ENCODE assay signal across 32 cellular contexts in genomic region chr12:114885501-114885900, GRCh38.
"Had no signal": no experiment of that assay in that cellular context is flagged by ENCODE, and none has a peak within 500 bp of the region (broad histone marks: within the 10 kb centered on the region; RNA-seq: fewer than 3 reads in every experiment).

No MANE protein-coding gene starts in this region.

- H3K9me3 ChIP-seq: esophagus muscularis mucosa, gastrocnemius medialis had no signal

- H3K36me3 Mint-ChIP-seq: activated naive CD8-positive, alpha-beta T cell had no signal

- H3K27me3 Mint-ChIP-seq: activated B cell treated with CpG ODN at 0.5 μM for 24 hours; activated T-helper 17 cell treated with anti-CD3 and anti-CD28 coated beads, Interleukin-2, amount 50 U/mL, for 72 hours; central memory CD8-positive, alpha-beta T cell; T-helper 17 cell had no signal

- H3K4me3 ChIP-seq: coronary artery, dorsolateral prefrontal cortex, esophagus muscularis mucosa, gastrocnemius medialis had no signal

- ATAC-seq: activated CD4-positive, CD25-positive, alpha-beta regulatory T cell treated with anti-CD3 and anti-CD28 coated beads, Interleukin-2, amount 50 U/mL, for 24 hours; activated CD8-positive, alpha-beta T cell treated with anti-CD3 and anti-CD28 coated beads for 36 hours; activated T-cell treated with anti-CD3 and anti-CD28 coated beads, Interleukin-2, amount 50 U/mL, for 4 hours; activated T-helper 17 cell treated with anti-CD3 and anti-CD28 coated beads, Interleukin-2, amount 50 U/mL, for 72 hours; foreskin keratinocyte; gastrocnemius medialis; T-helper 17 cell had no signal

- H3K27ac ChIP-seq: brain microvascular endothelial cell, coronary artery, dorsolateral prefrontal cortex, esophagus muscularis mucosa, foreskin keratinocyte, gastrocnemius medialis, WERI-Rb-1 had no signal

- H3K27me3 ChIP-seq: brain microvascular endothelial cell, foreskin keratinocyte had no signal

- H3K36me3 ChIP-seq: brain microvascular endothelial cell, esophagus muscularis mucosa, gastrocnemius medialis, WERI-Rb-1 had no signal

- H3K27ac Mint-ChIP-seq: activated B cell treated with CpG ODN at 0.5 μM for 24 hours; activated CD8-positive, alpha-beta T cell treated with anti-CD3 and anti-CD28 coated beads for 36 hours; activated naive CD8-positive, alpha-beta T cell; activated T-helper 17 cell treated with anti-CD3 and anti-CD28 coated beads, Interleukin-2, amount 50 U/mL, for 72 hours; dendritic cell treated with granulocyte-macrophage colony-stimulating factor and Interleukin-4, amounts not matched to agents 40 ng/mL and 50 ng/mL, for 4 days; endodermal cell; T-helper 17 cell; T-helper 2 cell treated with Interferon-gamma antibody and Interleukin-4, amounts not matched to agents 5 μg/mL and 100 μg/mL, for 36 hours had no signal

- H3K4me3 Mint-ChIP-seq: activated B cell treated with CpG ODN at 0.5 μM for 24 hours; activated CD8-positive, alpha-beta T cell treated with anti-CD3 and anti-CD28 coated beads for 36 hours; activated naive CD8-positive, alpha-beta T cell; activated T-cell treated with anti-CD3 and anti-CD28 coated beads, Interleukin-2, amount 50 U/mL, for 4 hours; activated T-helper 17 cell treated with anti-CD3 and anti-CD28 coated beads, Interleukin-2, amount 50 U/mL, for 72 hours; central memory CD8-positive, alpha-beta T cell; dendritic cell treated with granulocyte-macrophage colony-stimulating factor and Interleukin-4, amounts not matched to agents 40 ng/mL and 50 ng/mL, for 4 days; endodermal cell; T-helper 17 cell; T-helper 2 cell treated with Interferon-gamma antibody and Interleukin-4, amounts not matched to agents 5 μg/mL and 100 μg/mL, for 36 hours had no signal

- H3K4me1 ChIP-seq: esophagus muscularis mucosa, foreskin keratinocyte, gastrocnemius medialis had no signal

- H3K9me3 Mint-ChIP-seq: activated B cell treated with CpG ODN at 0.5 μM for 24 hours; activated CD8-positive, alpha-beta T cell treated with anti-CD3 and anti-CD28 coated beads for 36 hours; dendritic cell treated with granulocyte-macrophage colony-stimulating factor and Interleukin-4, amounts not matched to agents 40 ng/mL and 50 ng/mL, for 4 days; endodermal cell had no signal

- DNase-seq: activated B cell treated with CpG ODN at 0.5 μM for 24 hours; activated CD4-positive, alpha-beta T cell treated with anti-CD3 and anti-CD28 coated beads for 48 hours; activated CD4-positive, alpha-beta T cell treated with anti-CD3 and anti-CD28 coated beads, Interleukin-2, amount 50 U/mL, for 1 hour; activated CD4-positive, alpha-beta T cell treated with anti-CD3 and anti-CD28 coated beads, Interleukin-2, amount 50 U/mL, for 48 hours; activated CD8-positive, alpha-beta memory T cell treated with anti-CD3 and anti-CD28 coated beads for 24 hours; activated CD8-positive, alpha-beta T cell treated with anti-CD3 and anti-CD28 coated beads for 36 hours; activated effector memory CD4-positive, alpha-beta T cell treated with Interleukin-2 at 50 U/mL for 16 hours; activated gamma-delta T cell treated with Interleukin-2 at 50 U/mL for 16 hours; activated naive CD4-positive, alpha-beta T cell treated with anti-CD3 and anti-CD28 coated beads, Interleukin-2, amount 50 U/mL, for 16 hours; activated naive CD4-positive, alpha-beta T cell treated with Interleukin-2 at 50 U/mL for 16 hours; activated T-cell treated with anti-CD3 and anti-CD28 coated beads, Interleukin-2, amount 50 U/mL, for 4 hours; amniotic stem cell; anterior cingulate cortex; brain microvascular endothelial cell; dorsolateral prefrontal cortex; effector memory CD4-positive, alpha-beta T cell; endodermal cell; erythroblast; foreskin keratinocyte; gastrocnemius medialis; T-helper 1 cell; T-helper 17 cell; T1000; WERI-Rb-1 had no signal

- H3K4me1 Mint-ChIP-seq: activated B cell treated with CpG ODN at 0.5 μM for 24 hours; activated T-helper 17 cell treated with anti-CD3 and anti-CD28 coated beads, Interleukin-2, amount 50 U/mL, for 72 hours; central memory CD8-positive, alpha-beta T cell; endodermal cell; T-helper 17 cell had no signal
